ENCODE assay signal across 20 cellular contexts in genomic region chr12:50120521-50120920, GRCh38.
"Had no signal": no experiment of that assay in that cellular context is flagged by ENCODE, and none has a peak within 500 bp of the region (broad histone marks: within the 10 kb centered on the region; RNA-seq: fewer than 3 reads in every experiment).

No MANE protein-coding gene starts in this region.

- H3K4me3 Mint-ChIP-seq: activated B cell treated with CpG ODN at 0.5 μM for 24 hours; activated CD4-positive, alpha-beta T cell treated with anti-CD3 and anti-CD28 coated beads for 36 hours; stimulated activated memory B cell treated with anti-CD40 and anti-IgM and Interleukin-4, amounts not matched to agents 10 μg/mL and 1 μg/mL and 100 μg/mL, for 72 hours; type B pancreatic cell had no signal

- H3K27me3 ChIP-seq: body of pancreas, dorsolateral prefrontal cortex, esophagus muscularis mucosa, vagina had no signal

- ATAC-seq: activated CD4-positive, alpha-beta T cell treated with anti-CD3 and anti-CD28 coated beads for 36 hours; body of pancreas; sciatic nerve; stimulated activated memory B cell treated with anti-CD40 and anti-IgM and Interleukin-4, amounts not matched to agents 10 μg/mL and 1 μg/mL and 100 μg/mL, for 72 hours had no signal

- H3K27me3 Mint-ChIP-seq: activated B cell treated with CpG ODN at 0.5 μM for 24 hours; activated CD4-positive, alpha-beta T cell treated with anti-CD3 and anti-CD28 coated beads for 36 hours; stimulated activated memory B cell treated with anti-CD40 and anti-IgM and Interleukin-4, amounts not matched to agents 10 μg/mL and 1 μg/mL and 100 μg/mL, for 72 hours; type B pancreatic cell had no signal

- H3K27ac Mint-ChIP-seq: activated B cell treated with CpG ODN at 0.5 μM for 24 hours; activated CD4-positive, alpha-beta T cell treated with anti-CD3 and anti-CD28 coated beads for 36 hours; stimulated activated memory B cell treated with anti-CD40 and anti-IgM and Interleukin-4, amounts not matched to agents 10 μg/mL and 1 μg/mL and 100 μg/mL, for 72 hours; type B pancreatic cell had no signal

- H3K4me3 ChIP-seq: body of pancreas, dorsolateral prefrontal cortex, esophagus muscularis mucosa, thoracic aorta, vagina had no signal

- H3K9me3 Mint-ChIP-seq: activated B cell treated with CpG ODN at 0.5 μM for 24 hours; stimulated activated memory B cell treated with anti-CD40 and anti-IgM and Interleukin-4, amounts not matched to agents 10 μg/mL and 1 μg/mL and 100 μg/mL, for 72 hours; type B pancreatic cell had no signal

- H3K9me3 ChIP-seq: body of pancreas, esophagus muscularis mucosa, thoracic aorta, vagina had no signal

- DNase-seq: activated B cell treated with CpG ODN at 0.5 μM for 24 hours; activated CD4-positive, alpha-beta T cell treated with anti-CD3 and anti-CD28 coated beads for 36 hours; activated CD4-positive, alpha-beta T cell treated with anti-CD3 and anti-CD28 coated beads, Interleukin-2, amount 50 U/mL, for 4 hours; activated CD8-positive, alpha-beta memory T cell treated with anti-CD3 and anti-CD28 coated beads for 24 hours; activated effector memory CD4-positive, alpha-beta T cell treated with anti-CD3 and anti-CD28 coated beads, Interleukin-2, amount 50 U/mL, for 16 hours; anterior cingulate cortex; caudate nucleus; hippocampal formation; midbrain; occipital lobe; stimulated activated CD4-positive, alpha-beta T cell treated with anti-CD3 and anti-CD28 coated beads, Interleukin-2, amount 100 ng/mL, for 24 hours; T-helper 9 cell had no signal

- H3K27ac ChIP-seq: body of pancreas, esophagus muscularis mucosa, thoracic aorta, vagina had no signal
